7 cellular contexts compared by ENCODE assay signal in the genomic region with DNA sequence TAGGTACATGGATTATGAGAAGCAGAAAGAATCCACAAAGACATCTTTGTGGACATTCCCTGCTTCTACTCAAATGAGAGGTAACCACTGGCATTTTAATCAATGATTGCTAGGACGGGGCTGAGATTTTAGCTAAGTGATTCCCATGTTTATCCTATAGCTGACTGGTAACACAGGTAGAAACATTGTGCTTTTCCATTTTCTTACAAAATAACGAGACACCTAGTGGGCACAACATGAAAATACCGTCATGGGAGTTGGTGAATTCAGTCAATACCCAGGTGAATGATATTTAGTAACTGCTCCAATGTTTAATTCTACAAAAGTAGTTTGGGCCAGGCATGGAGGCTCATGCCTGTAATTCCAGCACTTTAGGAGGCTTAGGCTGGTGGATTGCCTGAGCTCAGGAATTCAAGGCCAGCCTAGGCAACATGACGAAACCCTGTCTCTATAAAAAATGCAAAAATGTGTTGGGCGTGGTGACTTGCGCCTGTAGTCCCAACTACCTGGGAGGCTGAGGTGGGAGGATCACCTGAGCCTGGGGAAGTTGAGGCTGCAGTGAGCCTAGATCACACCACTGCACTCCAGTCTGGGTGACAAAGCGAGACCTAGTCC. TPM values are rescaled to one million over a fixed set of nuclear protein-coding genes. Genes with fewer than 3 reads are reported as not detected.
DNase-seq lines count a peak whose midpoint lies in the region; ATAC-seq and TF ChIP-seq lines count a peak whose summit lies in the region.

No MANE protein-coding gene starts in this region.

- H3K36me3 Mint-ChIP-seq in T-cell = no peaks in the 10 kb centered on the region
- H3K36me3 Mint-ChIP-seq in stimulated activated memory B cell treated with anti-CD40 and anti-IgM and Interleukin-4, amounts not matched to agents 10 μg/mL and 1 μg/mL and 100 μg/mL, for 72 hours = no peaks in the 10 kb centered on the region

- no peaks in the 10 kb centered on the region for H3K27me3 Mint-ChIP-seq in T-cell
- no peaks in the 10 kb centered on the region for H3K27me3 Mint-ChIP-seq in stimulated activated memory B cell treated with anti-CD40 and anti-IgM and Interleukin-4, amounts not matched to agents 10 μg/mL and 1 μg/mL and 100 μg/mL, for 72 hours

- H3K36me3 ChIP-seq in MG63 = no peaks in the 10 kb centered on the region

- no peaks in the 10 kb centered on the region for H3K9me3 ChIP-seq in MG63

- POLR2A ChIA-PET in T-cell (lab: Charles Lee) = interaction anchor here (0.6 to 1.4 kb wide), 5 partner anchors 10 to 63 kb away, joined by 6 to 14 read pairs (median 8); a partner anchor contains a TSS

- DNase-seq in DMS53 treated with DMSO at 0.1 percent for 48 hours (lab: John Stamatoyannopoulos, UW; ENCODE audit: unreplicated experiment) = peak; percentile 41
- DNase-seq in HCEC 1CT = peak; percentile 32
- peak in 8 of 34 experiments; percentile 17 to 46 (median 24) for DNase-seq in T-cell
- peak; percentile 38 for DNase-seq in fibroblast of the aortic adventitia (ENCODE audit: low read depth)
- no peak for DNase-seq in MG63
- no peak for DNase-seq in retina

- peak; percentile 46 for TF ChIP-seq CTCF in fibroblast of the aortic adventitia (IDR thresholded peaks at IDR 0.05; ENCODE audit: insufficient read depth, low read length)

- H3K27me3 ChIP-seq in MG63 = no peaks in the 10 kb centered on the region

- CTCF ChIA-PET in T-cell (lab: Charles Lee) = interaction anchor here (0.6 to 1.5 kb wide), 11 partner anchors 9 to 551 kb away, joined by 3 to 26 read pairs (median 4); a partner anchor contains a TSS

- ATAC-seq in T-cell (replicated peaks in 1 of 4) = peak; percentile 44 to 58 (median 45)
- ATAC-seq in stimulated activated memory B cell treated with anti-CD40 and anti-IgM and Interleukin-4, amounts not matched to agents 10 μg/mL and 1 μg/mL and 100 μg/mL, for 72 hours = no peak

- peak overlapping the region; percentile 95 to 98 for H3K27ac Mint-ChIP-seq in T-cell
- peak overlapping the region; percentile 77 for H3K27ac Mint-ChIP-seq in stimulated activated memory B cell treated with anti-CD40 and anti-IgM and Interleukin-4, amounts not matched to agents 10 μg/mL and 1 μg/mL and 100 μg/mL, for 72 hours

- peak overlapping the region; percentile 57 to 79 (median 58) for H3K4me3 Mint-ChIP-seq in T-cell
- no peak overlapping the region for H3K4me3 Mint-ChIP-seq in stimulated activated memory B cell treated with anti-CD40 and anti-IgM and Interleukin-4, amounts not matched to agents 10 μg/mL and 1 μg/mL and 100 μg/mL, for 72 hours

- no peak overlapping the region for H3K4me3 ChIP-seq in fibroblast of the aortic adventitia (ENCODE audit: low read depth, low read length)
- no peak overlapping the region for H3K4me3 ChIP-seq in MG63

- H3K4me1 Mint-ChIP-seq in T-cell = peaks cover 62 to 72% (median 69%) of the 10 kb centered on the region in 3 donors
- peaks cover 51% of the 10 kb centered on the region for H3K4me1 Mint-ChIP-seq in stimulated activated memory B cell treated with anti-CD40 and anti-IgM and Interleukin-4, amounts not matched to agents 10 μg/mL and 1 μg/mL and 100 μg/mL, for 72 hours

- H3K9me3 Mint-ChIP-seq in T-cell = no peaks in the 10 kb centered on the region
- H3K9me3 Mint-ChIP-seq in stimulated activated memory B cell treated with anti-CD40 and anti-IgM and Interleukin-4, amounts not matched to agents 10 μg/mL and 1 μg/mL and 100 μg/mL, for 72 hours = no peaks in the 10 kb centered on the region

RNA-seq across cellular contexts. Expression of a gene that starts 37.2 kb away (rescaled TPM):
- total RNA-seq in T-cell = 10 to 100 TPM; 49.7 to 76.3 (median 57.1) TPM
- total RNA-seq in fibroblast of the aortic adventitia (ENCODE audit: low replicate concordance) = 18.6 and 30.3 TPM in 2 replicates
- total RNA-seq in MG63 (2014; rRNA removed; shearing (Covaris generic); ENCODE audit: low replicate concordance) = 10.8 and 13.7 TPM in 2 replicates

RNA-seq across cellular contexts. Expression of a gene that starts 40.0 kb away (rescaled TPM):
- total RNA-seq in T-cell = 100 to 1,000 TPM in 1 of 5 donors, 10 to 100 TPM in 4; 82.4 to 103 (median 97.5) TPM
- 84.5 and 218 TPM in 2 replicates for total RNA-seq in fibroblast of the aortic adventitia (ENCODE audit: low replicate concordance)
- 306 and 514 TPM in 2 replicates for total RNA-seq in MG63 (2014; rRNA removed; shearing (Covaris generic); ENCODE audit: low replicate concordance)

Comparison
In these comparisons a context has a peak if more than half of its experiments do, and no peak if none do; other contexts are left out.
1. DNase-seq: peak in DMS53 treated with DMSO at 0.1 percent for 48 hours (single experiment), HCEC 1CT (single experiment) and fibroblast of the aortic adventitia (single experiment); none in MG63 (single experiment) and retina (single experiment).